Comparison of ENCODE assay signal across 13 cellular contexts in the genomic region with DNA sequence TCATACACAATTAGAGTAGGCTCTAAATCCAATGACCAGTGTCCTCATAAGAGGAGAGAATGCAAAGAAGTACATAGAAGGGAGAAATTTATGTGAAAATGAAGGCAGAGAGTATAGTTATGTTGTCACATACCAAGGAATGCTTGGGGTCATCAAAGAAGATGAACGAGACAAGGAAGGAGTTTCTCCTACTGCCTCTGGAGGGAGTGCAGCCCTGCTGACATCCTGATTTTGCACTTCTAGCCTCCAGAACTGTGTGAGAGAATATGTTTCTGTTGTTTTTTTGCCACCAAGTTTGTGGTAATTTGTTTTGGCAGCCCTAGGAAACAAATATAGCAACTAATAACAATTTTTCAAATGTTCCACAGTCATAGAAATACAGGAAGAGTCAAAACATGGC.
DNase-seq lines count a peak whose midpoint lies in the region; ATAC-seq and TF ChIP-seq lines count a peak whose summit lies in the region.
"Had no signal": no experiment of that assay in that cellular context is flagged by ENCODE, and none has a peak within 500 bp of the region (broad histone marks: within the 10 kb centered on the region; RNA-seq: fewer than 3 reads in every experiment).

No MANE protein-coding gene starts in this region.

- no peak overlapping the region for H3K14ac ChIP-seq in H9 (ENCODE audit: insufficient read depth, low read length)

- no peaks in the 10 kb centered on the region for H3K23me2 ChIP-seq in H9 (ENCODE audit: insufficient read length, low read depth, low read length, poor library complexity, severe bottlenecking)

- H2AFZ ChIP-seq in H9 (ENCODE audit: low read length), result no peak overlapping the region

- H3K36me3 ChIP-seq in kidney epithelial cell (ENCODE audit: control insufficient read depth, insufficient read depth, low read length), result no peaks in the 10 kb centered on the region
- H3K36me3 ChIP-seq: BE2C had no signal

- no peaks in the 10 kb centered on the region for H3K9me3 ChIP-seq in H9 (ENCODE audit: control insufficient read depth, low read depth, low read length)
- H3K9me3 ChIP-seq: BE2C had no signal

- H2AK5ac ChIP-seq in H9 (ENCODE audit: insufficient read length, low read length), result no peak overlapping the region

- H4K8ac ChIP-seq in H9 (replicated peaks; ENCODE audit: insufficient read length, low read depth, low read length), result no peak overlapping the region

- DNase-seq in H9, result no peak
- peak; percentile 35 for DNase-seq in SK-MEL-5 (ENCODE audit: low read depth, low spot score)
- DNase-seq in kidney epithelial cell (ENCODE audit: low read depth), result no peak
- DNase-seq in type B pancreatic cell (ENCODE audit: extremely low spot score, unreplicated experiment), result no peak
- DNase-seq in activated CD4-positive, alpha-beta T cell treated with anti-CD3 and anti-CD28 coated beads for 1 hour, result no peak
- no peak for DNase-seq in dermis blood vessel endothelial cell
- DNase-seq: BE2C; CD4-positive, alpha-beta memory T cell; GF-D8; GOT3 had no signal

- peak; percentile 56 for TF ChIP-seq CTCF in H9 (conservative IDR thresholded peaks at IDR 0.05)
- peak; percentile 7 for TF ChIP-seq CTCF in kidney epithelial cell (IDR thresholded peaks at IDR 0.05; ENCODE audit: insufficient read depth, low read length, poor library complexity, severe bottlenecking)
- TF ChIP-seq CTCF in type B pancreatic cell (conservative IDR thresholded peaks at IDR 0.05), result peak; percentile 26

- H3K4me1 ChIP-seq in H9 (ENCODE audit: insufficient read depth, low read length), result 0 out of 2 replicates have a peak, but pooled peaks cover 3% of the 10 kb centered on the region
- H3K4me1 ChIP-seq: BE2C had no signal

- H3K27ac Mint-ChIP-seq in H9, result no peak overlapping the region
- H3K27ac Mint-ChIP-seq in type B pancreatic cell, result no peak overlapping the region
- H3K27ac Mint-ChIP-seq: CD4-positive, alpha-beta memory T cell had no signal

- H3K27me3 Mint-ChIP-seq in H9 (ENCODE audit: low read depth), result no peaks in the 10 kb centered on the region
- no peaks in the 10 kb centered on the region for H3K27me3 Mint-ChIP-seq in type B pancreatic cell
- H3K27me3 Mint-ChIP-seq: CD4-positive, alpha-beta memory T cell had no signal

- H4K20me1 ChIP-seq in H9 (ENCODE audit: control insufficient read depth, insufficient read depth, insufficient read length), result no peaks in the 10 kb centered on the region

- no peak overlapping the region for H4K91ac ChIP-seq in H9 (ENCODE audit: insufficient read length, low read depth, low read length)

- H2BK120ac ChIP-seq in H9 (ENCODE audit: low read depth, low read length, poor library complexity, severe bottlenecking), result no peak overlapping the region

- no peak overlapping the region for H3K4me2 ChIP-seq in H9 (ENCODE audit: insufficient read depth, insufficient read length, low read length)

- no peak overlapping the region for H3K9ac ChIP-seq in H9 (ENCODE audit: extremely low read depth, insufficient read length, low read length)

- H3K27me3 ChIP-seq in H9 (ENCODE audit: insufficient read depth, low read length) (no peaks in the 10 kb centered on the region), kidney epithelial cell (ENCODE audit: control insufficient read depth, insufficient read depth, low read length) (no peaks in the 10 kb centered on the region)
- H3K27me3 ChIP-seq: BE2C had no signal

- H3T11ph ChIP-seq in H9 (ENCODE audit: low read length), result no peak overlapping the region

- H3K27ac ChIP-seq in H9 (ENCODE audit: insufficient read length, low read depth, low read length), result no peak overlapping the region
- H3K27ac ChIP-seq: C4-2B had no signal

- no peak overlapping the region for H4K5ac ChIP-seq in H9 (ENCODE audit: insufficient read length, low read depth, low read length)

- no peak overlapping the region for H3K4me3 ChIP-seq in kidney epithelial cell (ENCODE audit: low read depth, low read length)
- H3K4me3 ChIP-seq: K562 had no signal

- H3K36me3 Mint-ChIP-seq in H9 (ENCODE audit: insufficient read depth in 1 of 3, low read depth in 3 of 3), result no peaks in the 10 kb centered on the region
- H3K36me3 Mint-ChIP-seq in type B pancreatic cell, result no peaks in the 10 kb centered on the region
- H3K36me3 Mint-ChIP-seq: CD4-positive, alpha-beta memory T cell had no signal

- no peak overlapping the region for H2BK15ac ChIP-seq in H9 (ENCODE audit: low read depth, low read length)

- H3K79me1 ChIP-seq in H9 (ENCODE audit: insufficient read depth, low read depth, low read length, poor library complexity, severe bottlenecking), result no peaks in the 10 kb centered on the region

- H3K4me3 Mint-ChIP-seq in H9, result no peak overlapping the region
- no peak overlapping the region for H3K4me3 Mint-ChIP-seq in type B pancreatic cell
- H3K4me3 Mint-ChIP-seq: CD4-positive, alpha-beta memory T cell had no signal

- no peak overlapping the region for H3K56ac ChIP-seq in H9 (ENCODE audit: insufficient read length, low read depth, low read length)

- no peak overlapping the region for H2BK12ac ChIP-seq in H9 (ENCODE audit: insufficient read length, low read depth, low read length)

- H3K4ac ChIP-seq in H9 (ENCODE audit: low read depth, low read length), result no peak overlapping the region

- no peak overlapping the region for H2BK5ac ChIP-seq in H9 (ENCODE audit: insufficient read length, low read length)

- no peaks in the 10 kb centered on the region for H3K79me2 ChIP-seq in H9 (ENCODE audit: insufficient read depth, low read length)

- WGBS in H9 (ENCODE audit: extremely low coverage, insufficient read length, low lambda C conversion rate), result no CpG with 5 or more reads among the region's 1 CpG

- ATAC-seq in GM18511 (IDR thresholded peaks at IDR 0.05; ENCODE audit: unreplicated experiment), result no peak
- ATAC-seq: K562 had no signal

- peaks cover 12 to 14% of the 10 kb centered on the region in 2 experiments for H3K4me1 Mint-ChIP-seq in H9
- H3K4me1 Mint-ChIP-seq in type B pancreatic cell (ENCODE audit: unreplicated experiment), result no peaks in the 10 kb centered on the region
- H3K4me1 Mint-ChIP-seq: CD4-positive, alpha-beta memory T cell had no signal

- no peak overlapping the region for H2BK20ac ChIP-seq in H9 (ENCODE audit: low read depth, low read length, poor library complexity, severe bottlenecking)

- no peak overlapping the region for H3K18ac ChIP-seq in H9 (ENCODE audit: insufficient read length, low read depth, low read length)

- in situ Hi-C loops in SK-MEL-5 (cut with HindIII; ENCODE audit: low pct_unique_long_range_greater_than_20kb, low sequenced_read_pairs), result no loop called here

- H3K23ac ChIP-seq in H9 (ENCODE audit: insufficient read length, low read depth, low read length), result no peak overlapping the region

- H3K9me3 Mint-ChIP-seq in H9 (no peaks in the 10 kb centered on the region), type B pancreatic cell (no peaks in the 10 kb centered on the region)
